18 cellular contexts compared by ENCODE assay signal in the genomic region with DNA sequence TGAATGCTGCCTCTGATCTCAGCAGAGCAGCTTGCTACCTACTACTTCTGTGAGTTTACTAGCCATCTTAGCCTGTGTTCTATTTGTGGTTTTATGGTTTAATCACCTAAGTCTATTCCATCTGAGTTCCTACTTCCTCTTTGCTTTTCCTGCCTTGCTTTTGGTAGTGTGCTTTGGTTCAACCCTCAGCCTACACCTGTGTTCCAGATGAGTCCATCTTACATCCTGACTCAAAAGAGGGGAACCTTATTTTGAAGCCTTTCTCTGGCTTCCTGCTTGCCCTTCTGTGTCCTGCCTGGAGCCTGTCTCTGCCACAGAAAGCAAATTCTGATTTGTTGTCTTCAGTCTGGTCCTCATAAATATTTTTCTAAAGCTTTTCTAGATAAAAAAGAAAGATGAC.
A peak's percentile ranks its signal among the peaks of the same experiment; 100 is the strongest.
DNase-seq lines count a peak whose midpoint lies in the region; ATAC-seq and TF ChIP-seq lines count a peak whose summit lies in the region.
"Had no signal": no experiment of that assay in that cellular context is flagged by ENCODE, and none has a peak within 500 bp of the region (broad histone marks: within the 10 kb centered on the region; RNA-seq: fewer than 3 reads in every experiment).

No MANE protein-coding gene starts in this region.

- intact Hi-C loops in tibial artery (cut with DNase I; ENCODE audit: low total_unique reads): no loop called here

- no peaks in the 10 kb centered on the region for H3K36me3 ChIP-seq in tibial artery
- H3K36me3 ChIP-seq: heart left ventricle, neutrophil, SJSA1, uterus had no signal

- H3K9me3 Mint-ChIP-seq in activated naive CD4-positive, alpha-beta T cell treated with anti-CD3 and anti-CD28 coated beads, Interleukin-2, amount 10 ng/mL, durations not matched to agents 7 days and 5 days: no peaks in the 10 kb centered on the region
- H3K9me3 Mint-ChIP-seq: brain had no signal

- H3K4me3 ChIP-seq in tibial artery: no peak overlapping the region
- H3K4me3 ChIP-seq: heart left ventricle, SJSA1, uterus had no signal

- H3K36me3 Mint-ChIP-seq in activated naive CD4-positive, alpha-beta T cell treated with anti-CD3 and anti-CD28 coated beads, Interleukin-2, amount 10 ng/mL, durations not matched to agents 7 days and 5 days: no peaks in the 10 kb centered on the region
- H3K36me3 Mint-ChIP-seq: brain had no signal

- no peak overlapping the region for H3K27ac Mint-ChIP-seq in activated naive CD4-positive, alpha-beta T cell treated with anti-CD3 and anti-CD28 coated beads, Interleukin-2, amount 10 ng/mL, durations not matched to agents 7 days and 5 days
- H3K27ac Mint-ChIP-seq: activated T-cell treated with anti-CD3 and anti-CD28 coated beads, Interleukin-2, amount 50 U/mL, for 72 hours had no signal

- TF ChIP-seq CTCF in tibial artery (IDR thresholded peaks at IDR 0.05): no peak

- no peaks in the 10 kb centered on the region for H3K27me3 Mint-ChIP-seq in activated naive CD4-positive, alpha-beta T cell treated with anti-CD3 and anti-CD28 coated beads, Interleukin-2, amount 10 ng/mL, durations not matched to agents 7 days and 5 days

- H3K27ac ChIP-seq in tibial artery: no peak overlapping the region
- H3K27ac ChIP-seq: heart left ventricle, HL-60, neutrophil, SJSA1, uterus had no signal

- DNase-seq in MV-4-11 (lab: John Stamatoyannopoulos, UW) (peak; percentile 19), tibial artery (no peak), NCI-H1694 (lab: John Stamatoyannopoulos, UW) (no peak), HCEC 1CT (no peak)
- no peak for DNase-seq in activated naive CD4-positive, alpha-beta T cell treated with anti-CD3 and anti-CD28 coated beads, Interleukin-2, amount 10 ng/mL, durations not matched to agents 7 days and 5 days
- DNase-seq: activated T-cell treated with anti-CD3 and anti-CD28 coated beads, Interleukin-2, amount 50 U/mL, for 72 hours; DMS79; heart left ventricle; left ventricle myocardium superior; NCI-H524; uterus had no signal

- no peak overlapping the region for H3K4me3 Mint-ChIP-seq in activated naive CD4-positive, alpha-beta T cell treated with anti-CD3 and anti-CD28 coated beads, Interleukin-2, amount 10 ng/mL, durations not matched to agents 7 days and 5 days
- H3K4me3 Mint-ChIP-seq: activated T-cell treated with anti-CD3 and anti-CD28 coated beads, Interleukin-2, amount 50 U/mL, for 72 hours; brain had no signal

- no peaks in the 10 kb centered on the region for H3K4me1 ChIP-seq in tibial artery
- H3K4me1 ChIP-seq: heart left ventricle, SJSA1, uterus had no signal

- ATAC-seq in GM18508 (IDR thresholded peaks at IDR 0.05; ENCODE audit: insufficient read depth, unreplicated experiment): peak; percentile 70
- ATAC-seq in GM21367 (IDR thresholded peaks at IDR 0.05; ENCODE audit: unreplicated experiment): peak; percentile 73
- peak; percentile 46 for ATAC-seq in HG02970 (IDR thresholded peaks at IDR 0.05; ENCODE audit: low FRiP score, unreplicated experiment)
- ATAC-seq: activated T-cell treated with anti-CD3 and anti-CD28 coated beads, Interleukin-2, amount 50 U/mL, for 72 hours; heart left ventricle; left ventricle myocardium superior had no signal

- CTCF ChIA-PET in activated naive CD4-positive, alpha-beta T cell treated with anti-CD3 and anti-CD28 coated beads, Interleukin-2, amount 10 ng/mL, durations not matched to agents 7 days and 5 days (lab: Charles Lee): no interaction called here

- H3K27me3 ChIP-seq in tibial artery: no peaks in the 10 kb centered on the region
- H3K27me3 ChIP-seq: neutrophil, SJSA1, uterus had no signal

- H3K4me1 Mint-ChIP-seq in activated naive CD4-positive, alpha-beta T cell treated with anti-CD3 and anti-CD28 coated beads, Interleukin-2, amount 10 ng/mL, durations not matched to agents 7 days and 5 days: no peaks in the 10 kb centered on the region

- no peaks in the 10 kb centered on the region for H3K9me3 ChIP-seq in tibial artery
- H3K9me3 ChIP-seq: neutrophil, SJSA1, uterus had no signal
